ENCODE assay signal across 2 cellular contexts in the genomic region with DNA sequence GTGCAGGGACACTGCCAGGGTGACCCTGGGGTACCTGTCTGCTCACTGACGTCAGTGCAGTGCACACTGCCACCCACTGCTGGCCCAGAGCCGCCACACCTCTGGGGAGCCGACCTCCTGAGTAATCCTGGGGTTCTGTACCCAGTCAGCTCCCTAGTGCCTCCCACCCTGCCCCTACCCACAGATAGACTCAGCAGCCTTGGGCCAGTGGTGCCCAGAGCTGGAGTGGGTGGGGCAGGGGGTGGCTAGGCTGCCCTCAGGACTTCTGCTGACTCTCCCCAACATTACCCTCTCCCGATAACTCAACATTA.
TF ChIP-seq lines count a peak whose summit lies in the region.

No MANE protein-coding gene starts in this region.

TF ChIP-seq in HCT116, 20 proteins besides CTCF, POLR2A, EP300 and RAD21:
- TF ChIP-seq, protein P1, sequence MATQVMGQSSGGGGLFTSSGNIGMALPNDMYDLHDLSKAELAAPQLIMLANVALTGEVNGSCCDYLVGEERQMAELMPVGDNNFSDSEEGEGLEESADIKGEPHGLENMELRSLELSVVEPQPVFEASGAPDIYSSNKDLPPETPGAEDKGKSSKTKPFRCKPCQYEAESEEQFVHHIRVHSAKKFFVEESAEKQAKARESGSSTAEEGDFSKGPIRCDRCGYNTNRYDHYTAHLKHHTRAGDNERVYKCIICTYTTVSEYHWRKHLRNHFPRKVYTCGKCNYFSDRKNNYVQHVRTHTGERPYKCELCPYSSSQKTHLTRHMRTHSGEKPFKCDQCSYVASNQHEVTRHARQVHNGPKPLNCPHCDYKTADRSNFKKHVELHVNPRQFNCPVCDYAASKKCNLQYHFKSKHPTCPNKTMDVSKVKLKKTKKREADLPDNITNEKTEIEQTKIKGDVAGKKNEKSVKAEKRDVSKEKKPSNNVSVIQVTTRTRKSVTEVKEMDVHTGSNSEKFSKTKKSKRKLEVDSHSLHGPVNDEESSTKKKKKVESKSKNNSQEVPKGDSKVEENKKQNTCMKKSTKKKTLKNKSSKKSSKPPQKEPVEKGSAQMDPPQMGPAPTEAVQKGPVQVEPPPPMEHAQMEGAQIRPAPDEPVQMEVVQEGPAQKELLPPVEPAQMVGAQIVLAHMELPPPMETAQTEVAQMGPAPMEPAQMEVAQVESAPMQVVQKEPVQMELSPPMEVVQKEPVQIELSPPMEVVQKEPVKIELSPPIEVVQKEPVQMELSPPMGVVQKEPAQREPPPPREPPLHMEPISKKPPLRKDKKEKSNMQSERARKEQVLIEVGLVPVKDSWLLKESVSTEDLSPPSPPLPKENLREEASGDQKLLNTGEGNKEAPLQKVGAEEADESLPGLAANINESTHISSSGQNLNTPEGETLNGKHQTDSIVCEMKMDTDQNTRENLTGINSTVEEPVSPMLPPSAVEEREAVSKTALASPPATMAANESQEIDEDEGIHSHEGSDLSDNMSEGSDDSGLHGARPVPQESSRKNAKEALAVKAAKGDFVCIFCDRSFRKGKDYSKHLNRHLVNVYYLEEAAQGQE (IDR thresholded peaks at IDR 0.05; ENCODE audit: low read depth), result no peak
- no peak for TF ChIP-seq ELF1 (IDR thresholded peaks at IDR 0.05; ENCODE audit: borderline replicate concordance, low read depth)
- TF ChIP-seq EZH2 (IDR thresholded peaks at IDR 0.05), result no peak
- TF ChIP-seq, protein P2, sequence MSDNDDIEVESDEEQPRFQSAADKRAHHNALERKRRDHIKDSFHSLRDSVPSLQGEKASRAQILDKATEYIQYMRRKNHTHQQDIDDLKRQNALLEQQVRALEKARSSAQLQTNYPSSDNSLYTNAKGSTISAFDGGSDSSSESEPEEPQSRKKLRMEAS (IDR thresholded peaks at IDR 0.05), result no peak
- TF ChIP-seq ZFX (IDR thresholded peaks at IDR 0.05), result no peak
- no peak for TF ChIP-seq SRF (IDR thresholded peaks at IDR 0.05; ENCODE audit: low read depth)
- TF ChIP-seq YY1 (IDR thresholded peaks at IDR 0.05; ENCODE audit: extremely low read depth, insufficient replicate concordance, low read depth, low read length), result no peak
- no peak for TF ChIP-seq ZNF274 (IDR thresholded peaks at IDR 0.05; ENCODE audit: low read depth, low read length)
- no peak for TF ChIP-seq SIN3A (IDR thresholded peaks at IDR 0.05; ENCODE audit: low read depth)
- TF ChIP-seq JUND (IDR thresholded peaks at IDR 0.05), result no peak
- TF ChIP-seq POLR2AphosphoS5 (IDR thresholded peaks at IDR 0.05; ENCODE audit: low read depth, low read length), result no peak
- TF ChIP-seq FOSL1 (IDR thresholded peaks at IDR 0.05; ENCODE audit: low read depth), result no peak
- TF ChIP-seq, protein P3, sequence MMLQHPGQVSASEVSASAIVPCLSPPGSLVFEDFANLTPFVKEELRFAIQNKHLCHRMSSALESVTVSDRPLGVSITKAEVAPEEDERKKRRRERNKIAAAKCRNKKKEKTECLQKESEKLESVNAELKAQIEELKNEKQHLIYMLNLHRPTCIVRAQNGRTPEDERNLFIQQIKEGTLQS (IDR thresholded peaks at IDR 0.05), result no peak
- no peak for TF ChIP-seq TCF7L2 (IDR thresholded peaks at IDR 0.05; ENCODE audit: borderline replicate concordance, extremely low read depth, insufficient read depth, insufficient read length)
- TF ChIP-seq CEBPB (IDR thresholded peaks at IDR 0.05; ENCODE audit: low read depth), result no peak
- no peak for TF ChIP-seq EGR1 (IDR thresholded peaks at IDR 0.05; ENCODE audit: low read depth)
- TF ChIP-seq EZH2phosphoT487 (IDR thresholded peaks at IDR 0.05; ENCODE audit: borderline replicate concordance), result no peak
- TF ChIP-seq, protein P4, sequence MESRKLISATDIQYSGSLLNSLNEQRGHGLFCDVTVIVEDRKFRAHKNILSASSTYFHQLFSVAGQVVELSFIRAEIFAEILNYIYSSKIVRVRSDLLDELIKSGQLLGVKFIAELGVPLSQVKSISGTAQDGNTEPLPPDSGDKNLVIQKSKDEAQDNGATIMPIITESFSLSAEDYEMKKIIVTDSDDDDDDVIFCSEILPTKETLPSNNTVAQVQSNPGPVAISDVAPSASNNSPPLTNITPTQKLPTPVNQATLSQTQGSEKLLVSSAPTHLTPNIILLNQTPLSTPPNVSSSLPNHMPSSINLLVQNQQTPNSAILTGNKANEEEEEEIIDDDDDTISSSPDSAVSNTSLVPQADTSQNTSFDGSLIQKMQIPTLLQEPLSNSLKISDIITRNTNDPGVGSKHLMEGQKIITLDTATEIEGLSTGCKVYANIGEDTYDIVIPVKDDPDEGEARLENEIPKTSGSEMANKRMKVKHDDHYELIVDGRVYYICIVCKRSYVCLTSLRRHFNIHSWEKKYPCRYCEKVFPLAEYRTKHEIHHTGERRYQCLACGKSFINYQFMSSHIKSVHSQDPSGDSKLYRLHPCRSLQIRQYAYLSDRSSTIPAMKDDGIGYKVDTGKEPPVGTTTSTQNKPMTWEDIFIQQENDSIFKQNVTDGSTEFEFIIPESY (IDR thresholded peaks at IDR 0.05; ENCODE audit: extremely low read depth, insufficient replicate concordance, low read length), result no peak
- TF ChIP-seq CBX3 (IDR thresholded peaks at IDR 0.05; ENCODE audit: low read depth), result no peak

TF ChIP-seq in neural cell, 6 proteins besides CTCF, POLR2A, EP300 and RAD21 (continued from another document):
- no peak for TF ChIP-seq SMC3 (conservative IDR thresholded peaks at IDR 0.05; ENCODE audit: poor library complexity)
- TF ChIP-seq MXI1 (conservative IDR thresholded peaks at IDR 0.05; ENCODE audit: poor library complexity, severe bottlenecking), result no peak
- no peak for TF ChIP-seq POLR2AphosphoS5 (IDR thresholded peaks at IDR 0.05)
